In genomic region chr7:136179829-136180721, GRCh38 we compare ENCODE assay signal across 1 cellular context.
TF ChIP-seq lines count a peak whose summit lies in the region.

No MANE protein-coding gene starts in this region.

TF ChIP-seq in HepG2, 621 proteins besides CTCF, POLR2A, EP300 and RAD21 (continued from another document):
- TF ChIP-seq ZBTB40 (IDR thresholded peaks at IDR 0.05) (no peak), ZBTB40 (CRISPR knock-in tag; IDR thresholded peaks at IDR 0.05) (no peak)
